In the genomic region with DNA sequence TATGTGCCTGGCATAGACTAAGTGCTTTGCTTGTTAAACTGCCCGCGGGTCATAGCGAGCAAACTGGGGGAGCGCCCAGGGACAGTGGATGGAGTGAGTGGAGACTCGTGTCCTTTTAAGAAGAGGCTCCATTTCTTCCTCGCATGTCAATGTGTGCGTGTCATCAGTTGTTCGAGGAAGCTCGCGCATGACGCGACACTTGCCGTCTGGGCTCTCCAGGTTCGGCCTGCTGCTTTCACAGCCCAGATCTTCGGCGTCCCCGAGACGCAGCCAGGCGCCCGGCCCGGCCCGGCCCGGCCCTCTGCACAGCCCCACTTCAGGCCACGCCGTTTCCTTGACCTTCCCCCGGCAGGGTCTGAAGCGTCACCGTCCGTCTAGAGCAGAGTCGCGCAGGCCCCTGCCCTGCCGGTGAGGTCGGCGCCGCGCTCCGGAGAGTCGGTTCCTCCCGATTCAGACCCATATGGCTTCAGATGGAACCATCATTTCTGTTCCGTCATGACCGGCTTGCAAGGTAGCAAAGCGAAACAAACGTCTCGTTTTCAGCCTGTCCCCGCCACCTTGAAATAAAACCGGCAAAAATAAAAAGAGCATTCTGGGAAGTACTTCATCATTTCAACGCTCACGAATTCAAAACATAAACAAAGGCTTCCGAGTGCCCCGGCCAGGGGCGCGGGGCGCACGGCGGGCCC, we compare ENCODE assay signal across 8 cellular contexts. TPM values are rescaled to one million over a fixed set of nuclear protein-coding genes. Genes with fewer than 3 reads are reported as not detected.
A peak's percentile ranks its signal among the peaks of the same experiment; 100 is the strongest.
DNase-seq lines count a peak whose midpoint lies in the region.

No MANE protein-coding gene starts in this region.

- DNase-seq in NOMO-1 treated with DMSO at 0.1 percent for 48 hours (lab: John Stamatoyannopoulos, UW; ENCODE audit: unreplicated experiment) (peak; percentile 21), NOMO-1 treated with dmso at 0.1 percent for 144 hours (lab: John Stamatoyannopoulos, UW; ENCODE audit: unreplicated experiment) (no peak), NCI-H1092 treated with DMSO at 0.1 percent for 48 hours (lab: John Stamatoyannopoulos, UW) (peak; percentile 72), astrocyte of the hippocampus (ENCODE audit: low read depth, low spot score) (peak; percentile 49), hepatic stellate cell (ENCODE audit: low spot score) (peak; percentile 62), posterior vena cava (ENCODE audit: low spot score) (peak; percentile 87), GF-D8 (lab: John Stamatoyannopoulos, UW) (no peak)
- no peak for DNase-seq in stimulated activated CD8-positive, alpha-beta memory T cell treated with anti-CD3 and anti-CD28 coated beads, Interleukin-4, amount 100 ng/mL, for 48 hours

- intact Hi-C loops in posterior vena cava (cut with DNase I): loop anchor here in 1 of 2 donors (10.0 kb wide), 1 partner anchor 50 kb away; no protein-coding TSS in a partner anchor

RNA-seq across cellular contexts. Expression of a gene that starts 0.6 kb away (rescaled TPM):
- 10 to 100 TPM; 61.7 to 76.0 TPM for total RNA-seq in posterior vena cava

Comparison
In these comparisons a context has a peak if more than half of its experiments do, and no peak if none do; other contexts are left out.
1. DNase-seq: peak in NOMO-1 treated with DMSO at 0.1 percent for 48 hours (single experiment), NCI-H1092 treated with DMSO at 0.1 percent for 48 hours (single experiment), astrocyte of the hippocampus (single experiment), hepatic stellate cell (single experiment) and posterior vena cava (single experiment); none in NOMO-1 treated with dmso at 0.1 percent for 144 hours (single experiment), GF-D8 (single experiment) and stimulated activated CD8-positive, alpha-beta memory T cell treated with anti-CD3 and anti-CD28 coated beads, Interleukin-4, amount 100 ng/mL, for 48 hours (single experiment).